Comparison of ENCODE assay signal across 8 cellular contexts in the genomic region with DNA sequence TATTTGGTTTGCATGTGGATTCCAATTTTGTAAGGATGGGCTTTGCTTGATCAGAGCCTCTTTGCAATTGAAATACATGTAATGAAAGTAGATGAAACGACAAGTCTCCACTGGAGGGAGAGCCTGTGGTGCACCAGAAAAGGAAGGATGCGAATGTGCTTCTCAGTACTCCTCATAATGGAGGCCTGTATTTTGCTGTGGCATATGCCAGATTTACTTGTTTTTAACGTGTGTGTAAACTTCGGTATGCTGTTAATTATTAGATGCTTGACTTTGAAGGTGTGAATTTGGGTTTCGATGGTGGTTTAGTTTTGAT. TPM values are rescaled to one million over a fixed set of nuclear protein-coding genes. Genes with fewer than 3 reads are reported as not detected.
A peak's percentile ranks its signal among the peaks of the same experiment; 100 is the strongest.
DNase-seq lines count a peak whose midpoint lies in the region; ATAC-seq lines count a peak whose summit lies in the region.

No MANE protein-coding gene starts in this region.

- no peaks in the 10 kb centered on the region for H3K9me3 Mint-ChIP-seq in activated CD4-positive, alpha-beta T cell treated with anti-CD3 and anti-CD28 coated beads, Interleukin-2, amount 10 ng/mL, durations not matched to agents 24 days and 14 days

- H3K4me3 Mint-ChIP-seq in activated CD4-positive, alpha-beta T cell treated with anti-CD3 and anti-CD28 coated beads, Interleukin-2, amount 10 ng/mL, durations not matched to agents 24 days and 14 days, result peak overlapping the region; percentile 97

- peaks cover 3% of the 10 kb centered on the region for H3K27me3 Mint-ChIP-seq in activated CD4-positive, alpha-beta T cell treated with anti-CD3 and anti-CD28 coated beads, Interleukin-2, amount 10 ng/mL, durations not matched to agents 24 days and 14 days

- intact Hi-C loops in activated CD4-positive, alpha-beta T cell treated with anti-CD3 and anti-CD28 coated beads, Interleukin-2, amount 10 ng/mL, durations not matched to agents 24 days and 14 days (cut with micrococcal nuclease), result loop anchor here (1.0 to 10.0 kb wide), 3 partner anchors 153 to 297 kb away; no protein-coding TSS in a partner anchor

- DNase-seq in stimulated activated CD4-positive, alpha-beta T cell treated with anti-CD3 and anti-CD28 coated beads, Interleukin-4, amount 100 ng/mL, for 24 hours, result peak; percentile 42
- no peak for DNase-seq in stimulated activated CD4-positive, alpha-beta T cell treated with anti-CD3 and anti-CD28 coated beads, Interleukin-2, amount 100 ng/mL, for 24 hours
- DNase-seq in HuH-7 (ENCODE audit: low spot score), result peak; percentile 35
- peak; percentile 83 for DNase-seq in activated CD4-positive, alpha-beta T cell treated with anti-CD3 and anti-CD28 coated beads, Interleukin-2, amount 10 ng/mL, durations not matched to agents 24 days and 14 days
- DNase-seq in fibroblast of peridontal ligament (ENCODE audit: extremely low read depth), result peak; percentile 74
- DNase-seq in retina, result peak; percentile 21

- peaks cover 44% of the 10 kb centered on the region for H3K36me3 Mint-ChIP-seq in activated CD4-positive, alpha-beta T cell treated with anti-CD3 and anti-CD28 coated beads, Interleukin-2, amount 10 ng/mL, durations not matched to agents 24 days and 14 days (ENCODE audit: low read depth)

- peak overlapping the region; percentile 92 for H3K27ac Mint-ChIP-seq in activated CD4-positive, alpha-beta T cell treated with anti-CD3 and anti-CD28 coated beads, Interleukin-2, amount 10 ng/mL, durations not matched to agents 24 days and 14 days

- ATAC-seq in HG02885 (IDR thresholded peaks at IDR 0.05; ENCODE audit: poor library complexity, unreplicated experiment) (no peak), HG03159 (IDR thresholded peaks at IDR 0.05; ENCODE audit: unreplicated experiment) (no peak)

- H3K4me1 Mint-ChIP-seq in activated CD4-positive, alpha-beta T cell treated with anti-CD3 and anti-CD28 coated beads, Interleukin-2, amount 10 ng/mL, durations not matched to agents 24 days and 14 days, result peaks cover 51% of the 10 kb centered on the region

RNA-seq across cellular contexts. Expression of a gene that starts 2.8 kb away (rescaled TPM):
- 35.5 and 37.8 TPM in 2 replicates for total RNA-seq in activated CD4-positive, alpha-beta T cell treated with anti-CD3 and anti-CD28 coated beads, Interleukin-2, amount 10 ng/mL, durations not matched to agents 24 days and 14 days

Comparison
In these comparisons a context has a peak if more than half of its experiments do, and no peak if none do; other contexts are left out.
1. DNase-seq: peak in stimulated activated CD4-positive, alpha-beta T cell treated with anti-CD3 and anti-CD28 coated beads, Interleukin-4, amount 100 ng/mL, for 24 hours (single experiment), HuH-7 (single experiment), activated CD4-positive, alpha-beta T cell treated with anti-CD3 and anti-CD28 coated beads, Interleukin-2, amount 10 ng/mL, durations not matched to agents 24 days and 14 days (single experiment), fibroblast of peridontal ligament (single experiment) and retina (single experiment); none in stimulated activated CD4-positive, alpha-beta T cell treated with anti-CD3 and anti-CD28 coated beads, Interleukin-2, amount 100 ng/mL, for 24 hours (0 of 2).